ENCODE assay signal across 1 cellular context in the genomic region with DNA sequence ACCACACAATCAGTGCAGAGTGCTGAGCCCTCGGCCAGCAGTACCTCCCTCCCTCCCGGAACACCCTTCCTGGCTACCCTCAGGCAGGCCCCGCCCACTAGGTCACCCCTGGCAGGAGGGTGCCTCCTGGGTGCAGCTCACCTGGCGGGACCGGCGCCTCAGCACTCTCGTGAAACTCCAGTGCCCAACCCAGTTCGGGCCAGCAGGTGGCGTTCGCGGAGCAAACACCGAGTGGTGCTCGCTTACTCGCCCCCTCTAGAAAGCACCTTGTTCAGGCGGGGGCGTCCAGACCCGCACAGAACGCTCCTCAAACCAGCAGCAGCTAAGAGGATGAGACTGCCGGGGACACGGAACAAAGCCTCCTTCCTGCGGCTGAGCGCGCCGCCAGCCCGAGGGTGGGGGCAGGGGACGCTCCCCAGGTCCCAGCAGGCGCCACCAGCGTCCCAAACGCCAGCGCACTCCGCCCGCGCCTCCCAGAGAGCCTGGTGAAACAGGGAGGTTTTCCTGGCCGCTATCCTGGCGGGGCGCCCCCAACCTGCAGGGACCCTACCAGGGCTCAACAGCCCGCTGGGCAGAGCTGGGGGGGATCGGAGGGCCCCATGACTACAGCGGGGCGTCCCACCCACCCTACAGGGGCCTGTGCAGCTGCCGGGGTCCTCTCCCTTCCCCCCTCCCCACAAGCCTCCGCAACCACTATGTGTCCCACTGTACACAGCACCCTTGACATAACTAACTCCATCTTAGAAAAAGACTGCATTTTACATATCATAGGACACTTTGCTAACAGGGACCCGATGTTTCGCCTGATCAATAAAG.
TF ChIP-seq lines count a peak whose summit lies in the region.

No MANE protein-coding gene starts in this region.

TF ChIP-seq in H1, 55 proteins besides CTCF, POLR2A, EP300 and RAD21 (continued from another document):
- TF ChIP-seq CBX5 (IDR thresholded peaks at IDR 0.05; ENCODE audit: low read depth, low read length) = no peak
- TF ChIP-seq SP1 (IDR thresholded peaks at IDR 0.05; ENCODE audit: low read depth, low read length) = no peak
- no peak for TF ChIP-seq ZNF274 (IDR thresholded peaks at IDR 0.05; ENCODE audit: borderline replicate concordance, extremely low read depth, low read length)
- TF ChIP-seq, protein P1, sequence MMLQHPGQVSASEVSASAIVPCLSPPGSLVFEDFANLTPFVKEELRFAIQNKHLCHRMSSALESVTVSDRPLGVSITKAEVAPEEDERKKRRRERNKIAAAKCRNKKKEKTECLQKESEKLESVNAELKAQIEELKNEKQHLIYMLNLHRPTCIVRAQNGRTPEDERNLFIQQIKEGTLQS (IDR thresholded peaks at IDR 0.05; ENCODE audit: insufficient read depth, low read depth, low read length) = no peak
- no peak for TF ChIP-seq SRF (IDR thresholded peaks at IDR 0.05; ENCODE audit: low read depth, low read length)
- TF ChIP-seq SIN3A (conservative IDR thresholded peaks at IDR 0.05 in 1 of 2, IDR thresholded peaks at IDR 0.05 in 1 of 2; ENCODE audit: low read depth in 1 of 2, low read length in 2 of 2) = no peak
- TF ChIP-seq JUND (IDR thresholded peaks at IDR 0.05; ENCODE audit: low read length) = no peak
- TF ChIP-seq TBP (IDR thresholded peaks at IDR 0.05; ENCODE audit: low read depth, low read length) = 0 out of 2 replicates have a peak, but pooled peaks have one; percentile 41
- no peak for TF ChIP-seq YY1 (IDR thresholded peaks at IDR 0.05; ENCODE audit: low read depth, low read length)
- no peak for TF ChIP-seq HDAC2 (IDR thresholded peaks at IDR 0.05; ENCODE audit: borderline replicate concordance in 1 of 2, low read depth in 2 of 2, low read length in 2 of 2)
- no peak for TF ChIP-seq CBX8 (IDR thresholded peaks at IDR 0.05; ENCODE audit: borderline replicate concordance, low read depth, low read length)
- TF ChIP-seq NRF1 (IDR thresholded peaks at IDR 0.05; ENCODE audit: low read depth, low read length) = no peak
- no peak for TF ChIP-seq GABPA (IDR thresholded peaks at IDR 0.05; ENCODE audit: borderline replicate concordance, insufficient read depth, low read length)
- peak; percentile 53 for TF ChIP-seq TAF1 (IDR thresholded peaks at IDR 0.05; ENCODE audit: low read depth, low read length)
- no peak for TF ChIP-seq MAFK (IDR thresholded peaks at IDR 0.05; ENCODE audit: low read depth, low read length)
- no peak for TF ChIP-seq FOSL1 (IDR thresholded peaks at IDR 0.05; ENCODE audit: insufficient read depth, low read depth, low read length)
- TF ChIP-seq ASH2L (IDR thresholded peaks at IDR 0.05; ENCODE audit: low read length) = no peak
- no peak for TF ChIP-seq TEAD4 (IDR thresholded peaks at IDR 0.05; ENCODE audit: low read depth, low read length)
- peak; percentile 77 for TF ChIP-seq KDM4A (IDR thresholded peaks at IDR 0.05; ENCODE audit: low read depth, low read length, severe bottlenecking)
- TF ChIP-seq JUN (IDR thresholded peaks at IDR 0.05; ENCODE audit: low read depth, low read length) = no peak
- 0 out of 2 replicates have a peak, but pooled peaks have one; percentile 20 for TF ChIP-seq PHF8 (conservative IDR thresholded peaks at IDR 0.05; ENCODE audit: low read depth, low read length)
- TF ChIP-seq CHD1 (IDR thresholded peaks at IDR 0.05; ENCODE audit: low read depth, low read length) = no peak
- TF ChIP-seq TAF7 (optimal IDR thresholded peaks at IDR 0.05; ENCODE audit: borderline replicate concordance, low read depth, low read length) = no peak
- TF ChIP-seq SAP30 (IDR thresholded peaks at IDR 0.05; ENCODE audit: insufficient read depth, insufficient replicate concordance, low read length) = no peak
